ENCODE assay signal across 8 cellular contexts in the genomic region with DNA sequence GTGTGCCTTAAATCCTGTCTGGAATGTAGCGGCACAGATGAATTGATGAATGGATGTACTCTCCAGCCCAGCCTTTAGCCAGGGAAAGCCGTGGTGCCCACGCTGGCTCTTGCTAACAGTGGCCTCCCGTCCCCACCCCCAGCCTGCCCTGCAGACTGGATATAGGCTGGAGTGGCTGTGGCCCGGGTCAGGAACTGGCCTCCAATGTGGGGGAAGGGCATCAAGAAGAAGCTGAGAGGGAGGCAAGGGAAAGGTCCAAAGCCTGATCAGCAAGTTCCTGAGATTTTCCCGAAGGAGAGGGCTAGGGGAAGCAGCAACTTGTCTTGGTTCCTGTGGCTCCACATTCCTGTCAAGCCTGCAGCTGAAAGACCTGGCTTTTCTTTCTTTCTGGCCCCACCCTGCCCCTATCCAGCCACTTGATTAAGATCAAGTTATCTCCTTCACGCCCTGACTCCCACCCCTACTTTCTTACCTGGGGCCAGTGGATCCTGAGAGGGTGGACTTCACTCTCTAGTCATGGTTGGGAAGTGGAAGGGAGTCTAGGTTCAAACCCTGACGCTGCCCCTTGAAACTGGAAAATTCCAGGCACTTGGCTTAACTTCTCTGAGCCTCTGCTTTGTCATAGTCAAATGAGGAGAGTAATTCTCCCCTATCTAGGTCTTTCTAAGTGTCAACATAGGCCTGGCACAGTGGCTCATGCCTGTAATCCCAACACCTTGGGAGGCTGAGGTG. TPM values are rescaled to one million over a fixed set of nuclear protein-coding genes. Genes with fewer than 3 reads are reported as not detected.
DNase-seq lines count a peak whose midpoint lies in the region; ATAC-seq and TF ChIP-seq lines count a peak whose summit lies in the region.
"Had no signal": no experiment of that assay in that cellular context is flagged by ENCODE, and none has a peak within 500 bp of the region (broad histone marks: within the 10 kb centered on the region; RNA-seq: fewer than 3 reads in every experiment).

No MANE protein-coding gene starts in this region.

- H3K9me3 ChIP-seq in suprapubic skin: no peaks in the 10 kb centered on the region
- H3K9me3 ChIP-seq: right atrium auricular region had no signal

- peaks cover 47% of the 10 kb centered on the region for H3K4me1 ChIP-seq in foreskin keratinocyte
- H3K4me1 ChIP-seq in suprapubic skin: peaks cover 74% of the 10 kb centered on the region

- H3K27me3 ChIP-seq in foreskin keratinocyte (no peaks in the 10 kb centered on the region), suprapubic skin (no peaks in the 10 kb centered on the region)
- H3K27me3 ChIP-seq: right atrium auricular region had no signal

- H3K4me3 ChIP-seq in suprapubic skin: no peak overlapping the region
- H3K4me3 ChIP-seq: right atrium auricular region had no signal

- H3K27me3 Mint-ChIP-seq in T-helper 2 cell treated with Interferon-gamma antibody and Interleukin-4, amounts not matched to agents 5 μg/mL and 100 μg/mL, for 36 hours (ENCODE audit: low read depth): no peaks in the 10 kb centered on the region

- peaks cover 12% of the 10 kb centered on the region for H3K36me3 ChIP-seq in suprapubic skin

- peak overlapping the region; percentile 62 for H3K27ac Mint-ChIP-seq in T-helper 2 cell treated with Interferon-gamma antibody and Interleukin-4, amounts not matched to agents 5 μg/mL and 100 μg/mL, for 36 hours

- ATAC-seq in foreskin keratinocyte: peak; percentile 13
- ATAC-seq in HG03159 (IDR thresholded peaks at IDR 0.05; ENCODE audit: unreplicated experiment): no peak

- TF ChIP-seq POLR2A in suprapubic skin (IDR thresholded peaks at IDR 0.05): no peak

- H3K27ac ChIP-seq in foreskin keratinocyte (peak overlapping the region; percentile 54), suprapubic skin (peak overlapping the region; percentile 82)
- H3K27ac ChIP-seq: right atrium auricular region had no signal

- no peak for DNase-seq in T-helper 2 cell treated with Interferon-gamma antibody and Interleukin-4, amounts not matched to agents 5 μg/mL and 100 μg/mL, for 36 hours (ENCODE audit: low spot score)
- no peak for DNase-seq in T-helper 2 cell
- peak; percentile 69 to 82 for DNase-seq in foreskin keratinocyte
- no peak for DNase-seq in suprapubic skin (ENCODE audit: low spot score in 2 of 2)
- DNase-seq in activated T-cell treated with anti-CD3 and anti-CD28 coated beads for 4 hours: no peak
- DNase-seq: 8988T had no signal

- peaks cover 11% of the 10 kb centered on the region for H3K36me3 Mint-ChIP-seq in T-helper 2 cell treated with Interferon-gamma antibody and Interleukin-4, amounts not matched to agents 5 μg/mL and 100 μg/mL, for 36 hours (ENCODE audit: low read depth)

- H3K4me3 Mint-ChIP-seq in T-helper 2 cell treated with Interferon-gamma antibody and Interleukin-4, amounts not matched to agents 5 μg/mL and 100 μg/mL, for 36 hours: no peak overlapping the region

- peaks cover 22% of the 10 kb centered on the region for H3K4me1 Mint-ChIP-seq in T-helper 2 cell treated with Interferon-gamma antibody and Interleukin-4, amounts not matched to agents 5 μg/mL and 100 μg/mL, for 36 hours (ENCODE audit: low read depth)

- 45% methylated on average over 8 of the region's 8 CpGs for WGBS in suprapubic skin

- no peaks in the 10 kb centered on the region for H3K9me3 Mint-ChIP-seq in T-helper 2 cell treated with Interferon-gamma antibody and Interleukin-4, amounts not matched to agents 5 μg/mL and 100 μg/mL, for 36 hours

- no peak for TF ChIP-seq EP300 in suprapubic skin (IDR thresholded peaks at IDR 0.05)

- no peak for TF ChIP-seq CTCF in foreskin keratinocyte (conservative IDR thresholded peaks at IDR 0.05)
- TF ChIP-seq CTCF in suprapubic skin (IDR thresholded peaks at IDR 0.05): no peak

RNA-seq across cellular contexts. Expression of gene MICALL1, which starts 11.0 kb away (rescaled TPM):
- total RNA-seq in foreskin keratinocyte (112 and 123 TPM in 2 replicates), suprapubic skin (100 to 1,000 TPM; 125 to 157 (median 131) TPM)
- 63.8 and 76.6 TPM in 2 replicates for polyA plus RNA-seq in foreskin keratinocyte

RNA-seq across cellular contexts. Expression of gene EIF3L, which starts 45.9 kb away (rescaled TPM):
- total RNA-seq in foreskin keratinocyte (346 and 417 TPM in 2 replicates), suprapubic skin (100 to 1,000 TPM; 379 to 589 (median 576) TPM)
- polyA plus RNA-seq in foreskin keratinocyte: 386 and 396 TPM in 2 replicates

RNA-seq across cellular contexts. Expression of gene ANKRD54, which starts 51.0 kb away (rescaled TPM):
- total RNA-seq in foreskin keratinocyte (19.7 and 20.6 TPM in 2 replicates), suprapubic skin (10 to 100 TPM; 22.7 to 38.6 (median 32.7) TPM)
- polyA plus RNA-seq in foreskin keratinocyte: 21.1 and 22.7 TPM in 2 replicates

RNA-seq across cellular contexts. Expression of gene C22orf23, which starts 58.3 kb away (rescaled TPM):
- total RNA-seq in foreskin keratinocyte (0.10 and 0.21 TPM in 2 replicates), suprapubic skin (not detected)
- polyA plus RNA-seq in foreskin keratinocyte: 0.10 and 0.13 TPM in 2 replicates

RNA-seq across cellular contexts. Expression of gene POLR2F, which starts 58.4 kb away (rescaled TPM):
- 80.0 and 101 TPM in 2 replicates for total RNA-seq in foreskin keratinocyte
- 191 and 200 TPM in 2 replicates for polyA plus RNA-seq in foreskin keratinocyte
- 10 to 100 TPM; 60.1 to 66.8 (median 64.1) TPM for total RNA-seq in suprapubic skin

Comparison
In these comparisons a context has a peak if more than half of its experiments do, and no peak if none do; other contexts are left out.
1. DNase-seq: peak in foreskin keratinocyte (2 of 2); none in T-helper 2 cell treated with Interferon-gamma antibody and Interleukin-4, amounts not matched to agents 5 μg/mL and 100 μg/mL, for 36 hours (single experiment), T-helper 2 cell (0 of 5), suprapubic skin (0 of 2) and activated T-cell treated with anti-CD3 and anti-CD28 coated beads for 4 hours (single experiment).